8 cellular contexts compared by ENCODE assay signal in genomic region chr16:69563605-69564580, GRCh38. TPM values are rescaled to one million over a fixed set of nuclear protein-coding genes. Genes with fewer than 3 reads are reported as not detected.
DNase-seq lines count a peak whose midpoint lies in the region; ATAC-seq and TF ChIP-seq lines count a peak whose summit lies in the region.

No MANE protein-coding gene starts in this region.

- peak overlapping the region; percentile 30; the same call in 1 of the 2 replicates for H3K9ac ChIP-seq in SK-N-SH

- CTCF ChIA-PET in SK-N-SH (lab: Yijun Ruan, JAX), result interaction anchor here (1.2 to 1.7 kb wide), 2 partner anchors 165 to 168 kb away, joined by 3 to 7 read pairs; no protein-coding TSS in a partner anchor

- no peak for TF ChIP-seq EP300 in SK-N-SH (IDR thresholded peaks at IDR 0.05; ENCODE audit: borderline replicate concordance in 1 of 2, low read depth in 1 of 2, low read length in 1 of 2)

- ATAC-seq in SK-N-SH treated with all-trans-retinoic acid at 6 μM for 48 hours (no peak), HG03342 (IDR thresholded peaks at IDR 0.05; ENCODE audit: unreplicated experiment) (peak; percentile 39)

- TF ChIP-seq CTCF in SK-N-SH (IDR thresholded peaks at IDR 0.05), result no peak

- no peaks in the 10 kb centered on the region for H3K27me3 ChIP-seq in SK-N-SH (ENCODE audit: insufficient read depth)

- peak overlapping the region; percentile 81 for H3K4me2 ChIP-seq in SK-N-SH

- H3K27ac ChIP-seq in SK-N-SH (ENCODE audit: low read depth in 2 of 2, low read length in 1 of 2), result peak overlapping the region; percentile 96 to 97; a peak in 3 of 4 replicates

- peaks cover 5 to 6% of the 10 kb centered on the region in 2 experiments for H3K36me3 ChIP-seq in SK-N-SH (replicated peaks in 1 of 2; ENCODE audit: control insufficient read depth in 1 of 2, insufficient read depth in 2 of 2, low read length in 1 of 2)

- peak overlapping the region; percentile 56 for H2AFZ ChIP-seq in SK-N-SH (ENCODE audit: low read depth)

- peaks cover 21% of the 10 kb centered on the region for H4K20me1 ChIP-seq in SK-N-SH (ENCODE audit: insufficient read depth)

- H3K4me3 ChIP-seq in SK-N-SH (ENCODE audit: low read depth in 2 of 2, low read length in 1 of 2), result 0 out of 4 replicates have a peak overlapping the region, but pooled peaks of 1 of the 2 experiments have one; percentile 17

- H3K4me1 ChIP-seq in SK-N-SH (ENCODE audit: control insufficient read depth in 1 of 2, insufficient read depth in 2 of 2, low read depth in 1 of 2, low read length in 1 of 2), result peaks cover 11 to 18% of the 10 kb centered on the region in 2 experiments; a peak in 3 of 4 replicates

- H3F3A ChIP-seq in SK-N-SH (replicated peaks; ENCODE audit: insufficient read depth), result peaks cover 17% of the 10 kb centered on the region

- DNase-seq in SK-N-SH (no peak), SKM-1 treated with dmso at 0.1 percent for 144 hours (lab: John Stamatoyannopoulos, UW; ENCODE audit: unreplicated experiment) (peak; percentile 76), medulla oblongata (ENCODE audit: extremely low spot score) (peak; percentile 53), AG20443 (ENCODE audit: low spot score) (no peak)
- DNase-seq in activated naive CD8-positive, alpha-beta T cell treated with anti-CD3 and anti-CD28 coated beads, Interleukin-2, amount 50 U/mL, for 16 hours (ENCODE audit: low read depth, low spot score), result peak; percentile 44
- DNase-seq in stimulated activated naive CD4-positive, alpha-beta T cell treated with Interleukin-2 at 50 U/mL for 16 hours (lab: John Stamatoyannopoulos, UW), result peak; percentile 70

- no peak for TF ChIP-seq RAD21 in SK-N-SH (IDR thresholded peaks at IDR 0.05; ENCODE audit: low read length)

- 59% methylated on average over 13 of the region's 13 CpGs for WGBS in SK-N-SH (ENCODE audit: low lambda C conversion rate)

- peaks cover 45% of the 10 kb centered on the region for H3K79me2 ChIP-seq in SK-N-SH (ENCODE audit: insufficient read depth)

- H3K9me2 ChIP-seq in SK-N-SH, result no peaks in the 10 kb centered on the region

- H3K9me3 ChIP-seq in SK-N-SH, result no peaks in the 10 kb centered on the region

- POLR2A ChIA-PET in SK-N-SH (lab: Yijun Ruan, JAX), result no interaction called here

TF ChIP-seq in SK-N-SH, 30 proteins besides CTCF, POLR2A, EP300 and RAD21:
- TF ChIP-seq, protein P1, sequence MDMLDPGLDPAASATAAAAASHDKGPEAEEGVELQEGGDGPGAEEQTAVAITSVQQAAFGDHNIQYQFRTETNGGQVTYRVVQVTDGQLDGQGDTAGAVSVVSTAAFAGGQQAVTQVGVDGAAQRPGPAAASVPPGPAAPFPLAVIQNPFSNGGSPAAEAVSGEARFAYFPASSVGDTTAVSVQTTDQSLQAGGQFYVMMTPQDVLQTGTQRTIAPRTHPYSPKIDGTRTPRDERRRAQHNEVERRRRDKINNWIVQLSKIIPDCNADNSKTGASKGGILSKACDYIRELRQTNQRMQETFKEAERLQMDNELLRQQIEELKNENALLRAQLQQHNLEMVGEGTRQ (IDR thresholded peaks at IDR 0.05; ENCODE audit: borderline replicate concordance, low read depth, low read length), result no peak
- TF ChIP-seq SIN3A (IDR thresholded peaks at IDR 0.05; ENCODE audit: borderline replicate concordance, low read depth, low read length), result no peak

TF ChIP-seq in SK-N-SH treated with all-trans-retinoic acid at 6 μM for 48 hours, 23 proteins besides CTCF, POLR2A, EP300 and RAD21:
- TF ChIP-seq ZNF8 (CRISPR knock-in tag; IDR thresholded peaks at IDR 0.05) (no peak), PATZ1 (CRISPR knock-in tag; IDR thresholded peaks at IDR 0.05; ENCODE audit: borderline replicate concordance) (no peak), GLIS3 (CRISPR knock-in tag; IDR thresholded peaks at IDR 0.05) (no peak), TOX (CRISPR knock-in tag; IDR thresholded peaks at IDR 0.05; ENCODE audit: borderline replicate concordance) (no peak), ZFP30 (CRISPR knock-in tag; IDR thresholded peaks at IDR 0.05) (no peak), CREB5 (CRISPR knock-in tag; IDR thresholded peaks at IDR 0.05; ENCODE audit: low read depth) (no peak), PPARA (CRISPR knock-in tag; IDR thresholded peaks at IDR 0.05; ENCODE audit: borderline replicate concordance) (no peak), ESRRG (CRISPR knock-in tag; IDR thresholded peaks at IDR 0.05) (no peak)
- TF ChIP-seq, protein P2, sequence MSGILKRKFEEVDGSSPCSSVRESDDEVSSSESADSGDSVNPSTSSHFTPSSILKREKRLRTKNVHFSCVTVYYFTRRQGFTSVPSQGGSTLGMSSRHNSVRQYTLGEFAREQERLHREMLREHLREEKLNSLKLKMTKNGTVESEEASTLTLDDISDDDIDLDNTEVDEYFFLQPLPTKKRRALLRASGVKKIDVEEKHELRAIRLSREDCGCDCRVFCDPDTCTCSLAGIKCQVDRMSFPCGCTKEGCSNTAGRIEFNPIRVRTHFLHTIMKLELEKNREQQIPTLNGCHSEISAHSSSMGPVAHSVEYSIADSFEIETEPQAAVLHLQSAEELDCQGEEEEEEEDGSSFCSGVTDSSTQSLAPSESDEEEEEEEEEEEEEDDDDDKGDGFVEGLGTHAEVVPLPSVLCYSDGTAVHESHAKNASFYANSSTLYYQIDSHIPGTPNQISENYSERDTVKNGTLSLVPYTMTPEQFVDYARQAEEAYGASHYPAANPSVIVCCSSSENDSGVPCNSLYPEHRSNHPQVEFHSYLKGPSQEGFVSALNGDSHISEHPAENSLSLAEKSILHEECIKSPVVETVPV (CRISPR knock-in tag; IDR thresholded peaks at IDR 0.05), result no peak
- TF ChIP-seq, protein P3, sequence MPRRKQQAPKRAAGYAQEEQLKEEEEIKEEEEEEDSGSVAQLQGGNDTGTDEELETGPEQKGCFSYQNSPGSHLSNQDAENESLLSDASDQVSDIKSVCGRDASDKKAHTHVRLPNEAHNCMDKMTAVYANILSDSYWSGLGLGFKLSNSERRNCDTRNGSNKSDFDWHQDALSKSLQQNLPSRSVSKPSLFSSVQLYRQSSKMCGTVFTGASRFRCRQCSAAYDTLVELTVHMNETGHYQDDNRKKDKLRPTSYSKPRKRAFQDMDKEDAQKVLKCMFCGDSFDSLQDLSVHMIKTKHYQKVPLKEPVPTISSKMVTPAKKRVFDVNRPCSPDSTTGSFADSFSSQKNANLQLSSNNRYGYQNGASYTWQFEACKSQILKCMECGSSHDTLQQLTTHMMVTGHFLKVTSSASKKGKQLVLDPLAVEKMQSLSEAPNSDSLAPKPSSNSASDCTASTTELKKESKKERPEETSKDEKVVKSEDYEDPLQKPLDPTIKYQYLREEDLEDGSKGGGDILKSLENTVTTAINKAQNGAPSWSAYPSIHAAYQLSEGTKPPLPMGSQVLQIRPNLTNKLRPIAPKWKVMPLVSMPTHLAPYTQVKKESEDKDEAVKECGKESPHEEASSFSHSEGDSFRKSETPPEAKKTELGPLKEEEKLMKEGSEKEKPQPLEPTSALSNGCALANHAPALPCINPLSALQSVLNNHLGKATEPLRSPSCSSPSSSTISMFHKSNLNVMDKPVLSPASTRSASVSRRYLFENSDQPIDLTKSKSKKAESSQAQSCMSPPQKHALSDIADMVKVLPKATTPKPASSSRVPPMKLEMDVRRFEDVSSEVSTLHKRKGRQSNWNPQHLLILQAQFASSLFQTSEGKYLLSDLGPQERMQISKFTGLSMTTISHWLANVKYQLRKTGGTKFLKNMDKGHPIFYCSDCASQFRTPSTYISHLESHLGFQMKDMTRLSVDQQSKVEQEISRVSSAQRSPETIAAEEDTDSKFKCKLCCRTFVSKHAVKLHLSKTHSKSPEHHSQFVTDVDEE (CRISPR knock-in tag; IDR thresholded peaks at IDR 0.05), result no peak
- TF ChIP-seq, protein P4, sequence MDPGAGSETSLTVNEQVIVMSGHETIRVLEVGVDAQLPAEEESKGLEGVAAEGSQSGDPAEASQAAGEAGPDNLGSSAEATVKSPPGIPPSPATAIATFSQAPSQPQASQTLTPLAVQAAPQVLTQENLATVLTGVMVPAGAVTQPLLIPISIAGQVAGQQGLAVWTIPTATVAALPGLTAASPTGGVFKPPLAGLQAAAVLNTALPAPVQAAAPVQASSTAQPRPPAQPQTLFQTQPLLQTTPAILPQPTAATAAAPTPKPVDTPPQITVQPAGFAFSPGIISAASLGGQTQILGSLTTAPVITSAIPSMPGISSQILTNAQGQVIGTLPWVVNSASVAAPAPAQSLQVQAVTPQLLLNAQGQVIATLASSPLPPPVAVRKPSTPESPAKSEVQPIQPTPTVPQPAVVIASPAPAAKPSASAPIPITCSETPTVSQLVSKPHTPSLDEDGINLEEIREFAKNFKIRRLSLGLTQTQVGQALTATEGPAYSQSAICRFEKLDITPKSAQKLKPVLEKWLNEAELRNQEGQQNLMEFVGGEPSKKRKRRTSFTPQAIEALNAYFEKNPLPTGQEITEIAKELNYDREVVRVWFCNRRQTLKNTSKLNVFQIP (CRISPR knock-in tag; IDR thresholded peaks at IDR 0.05; ENCODE audit: borderline replicate concordance, low read depth), result no peak

RNA-seq across cellular contexts. Expression of gene NFAT5, which starts 1.9 kb away (rescaled TPM):
- 7.2 and 11.0 TPM in 2 replicates for polyA plus RNA-seq in SK-N-SH (2012; rRNA removed)
- polyA plus RNA-seq in SK-N-SH (2012; cell fraction: cytosol; rRNA removed), result 6.7 and 6.9 TPM in 2 replicates
- polyA plus RNA-seq in SK-N-SH (2012; cell fraction: nucleus; rRNA removed), result 15.4 and 34.9 TPM in 2 replicates

Comparison
In these comparisons a context has a peak if more than half of its experiments do, and no peak if none do; other contexts are left out.
1. DNase-seq: peak in SKM-1 treated with dmso at 0.1 percent for 144 hours (single experiment), activated naive CD8-positive, alpha-beta T cell treated with anti-CD3 and anti-CD28 coated beads, Interleukin-2, amount 50 U/mL, for 16 hours (single experiment), medulla oblongata (single experiment) and stimulated activated naive CD4-positive, alpha-beta T cell treated with Interleukin-2 at 50 U/mL for 16 hours (single experiment); none in SK-N-SH (single experiment) and AG20443 (single experiment).